ENCODE assay signal across 1 cellular context in the genomic region with DNA sequence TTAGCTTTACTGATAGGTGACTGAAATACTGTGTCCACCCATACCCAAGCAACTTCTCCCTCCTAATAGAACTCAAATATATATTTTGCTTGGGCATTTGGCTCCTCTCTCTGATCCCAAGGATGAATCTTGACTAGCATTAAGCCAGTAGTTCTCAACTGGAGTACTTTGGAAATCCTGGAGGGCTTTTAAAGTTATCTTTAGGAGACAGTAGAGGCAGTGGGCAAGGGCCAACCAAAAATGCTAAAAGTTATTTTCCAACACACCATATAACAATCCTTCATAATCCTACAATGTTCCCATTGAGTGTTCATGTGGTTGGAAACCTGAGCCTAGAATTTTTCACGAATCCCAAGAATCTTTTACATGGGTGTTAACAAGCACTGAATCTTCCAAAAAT.
TF ChIP-seq lines count a peak whose summit lies in the region.

No MANE protein-coding gene starts in this region.

TF ChIP-seq in K562, 482 proteins besides CTCF, POLR2A, EP300 and RAD21:
- no peak for TF ChIP-seq HLTF (IDR thresholded peaks at IDR 0.05)
- no peak for TF ChIP-seq ZNF217 (CRISPR knock-in tag; IDR thresholded peaks at IDR 0.05)
- no peak for TF ChIP-seq JUND (IDR thresholded peaks at IDR 0.05; ENCODE audit: borderline replicate concordance, low read depth, low read length)
- no peak for TF ChIP-seq JUND (tag; IDR thresholded peaks at IDR 0.05; ENCODE audit: borderline replicate concordance, low read depth, low read length)
- TF ChIP-seq MECOM (CRISPR knock-in tag; IDR thresholded peaks at IDR 0.05) = no peak
- TF ChIP-seq ZBTB11 (CRISPR knock-in tag; IDR thresholded peaks at IDR 0.05) = no peak
- no peak for TF ChIP-seq RERE (CRISPR knock-in tag; IDR thresholded peaks at IDR 0.05; ENCODE audit: borderline replicate concordance)
- TF ChIP-seq NFATC3 (IDR thresholded peaks at IDR 0.05) = 0 out of 2 replicates have a peak, but pooled peaks have one; percentile 7
- no peak for TF ChIP-seq NRF1 (conservative IDR thresholded peaks at IDR 0.05 in 1 of 2, IDR thresholded peaks at IDR 0.05 in 1 of 2)
- TF ChIP-seq ZNF79 (CRISPR knock-in tag; IDR thresholded peaks at IDR 0.05; ENCODE audit: low read depth) = no peak
- no peak for TF ChIP-seq CEBPG (CRISPR knock-in tag; IDR thresholded peaks at IDR 0.05)
- no peak for TF ChIP-seq CEBPG (tag; conservative IDR thresholded peaks at IDR 0.05 in 1 of 2, IDR thresholded peaks at IDR 0.05 in 1 of 2)
- TF ChIP-seq GTF2B (IDR thresholded peaks at IDR 0.05; ENCODE audit: extremely low read depth, insufficient read length) = no peak
- TF ChIP-seq, protein P1, sequence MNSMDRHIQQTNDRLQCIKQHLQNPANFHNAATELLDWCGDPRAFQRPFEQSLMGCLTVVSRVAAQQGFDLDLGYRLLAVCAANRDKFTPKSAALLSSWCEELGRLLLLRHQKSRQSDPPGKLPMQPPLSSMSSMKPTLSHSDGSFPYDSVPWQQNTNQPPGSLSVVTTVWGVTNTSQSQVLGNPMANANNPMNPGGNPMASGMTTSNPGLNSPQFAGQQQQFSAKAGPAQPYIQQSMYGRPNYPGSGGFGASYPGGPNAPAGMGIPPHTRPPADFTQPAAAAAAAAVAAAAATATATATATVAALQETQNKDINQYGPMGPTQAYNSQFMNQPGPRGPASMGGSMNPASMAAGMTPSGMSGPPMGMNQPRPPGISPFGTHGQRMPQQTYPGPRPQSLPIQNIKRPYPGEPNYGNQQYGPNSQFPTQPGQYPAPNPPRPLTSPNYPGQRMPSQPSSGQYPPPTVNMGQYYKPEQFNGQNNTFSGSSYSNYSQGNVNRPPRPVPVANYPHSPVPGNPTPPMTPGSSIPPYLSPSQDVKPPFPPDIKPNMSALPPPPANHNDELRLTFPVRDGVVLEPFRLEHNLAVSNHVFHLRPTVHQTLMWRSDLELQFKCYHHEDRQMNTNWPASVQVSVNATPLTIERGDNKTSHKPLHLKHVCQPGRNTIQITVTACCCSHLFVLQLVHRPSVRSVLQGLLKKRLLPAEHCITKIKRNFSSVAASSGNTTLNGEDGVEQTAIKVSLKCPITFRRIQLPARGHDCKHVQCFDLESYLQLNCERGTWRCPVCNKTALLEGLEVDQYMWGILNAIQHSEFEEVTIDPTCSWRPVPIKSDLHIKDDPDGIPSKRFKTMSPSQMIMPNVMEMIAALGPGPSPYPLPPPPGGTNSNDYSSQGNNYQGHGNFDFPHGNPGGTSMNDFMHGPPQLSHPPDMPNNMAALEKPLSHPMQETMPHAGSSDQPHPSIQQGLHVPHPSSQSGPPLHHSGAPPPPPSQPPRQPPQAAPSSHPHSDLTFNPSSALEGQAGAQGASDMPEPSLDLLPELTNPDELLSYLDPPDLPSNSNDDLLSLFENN (IDR thresholded peaks at IDR 0.05; ENCODE audit: low read depth in 2 of 2, low read length in 2 of 2) = 0 out of 4 replicates have a peak, but pooled peaks of 1 of the 2 experiments have one; percentile 4
- TF ChIP-seq ZNF431 (CRISPR knock-in tag; IDR thresholded peaks at IDR 0.05) = no peak
- TF ChIP-seq ZNF124 (CRISPR knock-in tag; IDR thresholded peaks at IDR 0.05) = no peak
- TF ChIP-seq, protein P2, sequence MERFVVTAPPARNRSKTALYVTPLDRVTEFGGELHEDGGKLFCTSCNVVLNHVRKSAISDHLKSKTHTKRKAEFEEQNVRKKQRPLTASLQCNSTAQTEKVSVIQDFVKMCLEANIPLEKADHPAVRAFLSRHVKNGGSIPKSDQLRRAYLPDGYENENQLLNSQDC (CRISPR knock-in tag; IDR thresholded peaks at IDR 0.05) = no peak
- no peak for TF ChIP-seq SMAD3 (CRISPR knock-in tag; conservative IDR thresholded peaks at IDR 0.05)
- TF ChIP-seq NFE2L1 (tag; IDR thresholded peaks at IDR 0.05; ENCODE audit: borderline replicate concordance, low read depth) = no peak
- TF ChIP-seq PML (IDR thresholded peaks at IDR 0.05; ENCODE audit: low read length) = peak; percentile 13; the same call in 1 of the 2 replicates
- TF ChIP-seq POLR2AphosphoS5 (IDR thresholded peaks at IDR 0.05; ENCODE audit: control insufficient read depth, insufficient read depth, low read depth, low read length) = peak; percentile 7; the same call in 1 of the 2 replicates
- no peak for TF ChIP-seq KLF10 (CRISPR knock-in tag; IDR thresholded peaks at IDR 0.05)
- 0 out of 2 replicates have a peak, but pooled peaks have one; percentile 19 for TF ChIP-seq FOXJ2 (tag; IDR thresholded peaks at IDR 0.05)
- TF ChIP-seq NCOA1 (IDR thresholded peaks at IDR 0.05; ENCODE audit: low read depth) = no peak
- TF ChIP-seq BHLHE40 (IDR thresholded peaks at IDR 0.05; ENCODE audit: low read length) = no peak
- no peak for TF ChIP-seq SP2 (IDR thresholded peaks at IDR 0.05; ENCODE audit: extremely low read depth, low read depth, low read length, poor library complexity, severe bottlenecking)
- TF ChIP-seq SMARCA4 (IDR thresholded peaks at IDR 0.05) = no peak
TF ChIP-seq in K562: peak in this region for 5.
